Comparison of ENCODE assay signal across 8 cellular contexts in genomic region chr3:49020335-49021212, GRCh38. TPM values are rescaled to one million over a fixed set of nuclear protein-coding genes. Genes with fewer than 3 reads are reported as not detected.
DNase-seq lines count a peak whose midpoint lies in the region; ATAC-seq and TF ChIP-seq lines count a peak whose summit lies in the region.

No MANE protein-coding gene starts in this region.

- H3K27ac Mint-ChIP-seq in progenitor cell of endocrine pancreas, result peak overlapping the region; percentile 99

- peaks cover 11% of the 10 kb centered on the region for H3K36me3 Mint-ChIP-seq in progenitor cell of endocrine pancreas (ENCODE audit: insufficient read depth)

- no peaks in the 10 kb centered on the region for H3K9me3 Mint-ChIP-seq in progenitor cell of endocrine pancreas (ENCODE audit: low read depth)

- ATAC-seq in GM18909 (IDR thresholded peaks at IDR 0.05; ENCODE audit: poor library complexity, unreplicated experiment) (peak; percentile 2), heart left ventricle (peak in 3 of 4 donors; percentile 0 to 21 (median 1))

- peaks cover 0 to 66% (median 39%) of the 10 kb centered on the region in 12 donors for H3K4me1 ChIP-seq in heart left ventricle

- TF ChIP-seq CTCF in heart left ventricle (IDR thresholded peaks at IDR 0.05), result no peak
- TF ChIP-seq CTCF in progenitor cell of endocrine pancreas (IDR thresholded peaks at IDR 0.05; ENCODE audit: unreplicated experiment), result no peak

- intact Hi-C loops in heart left ventricle (cut with DNase I), result loop anchor here in 2 of 10 donors (2.0 to 10.0 kb wide), 2 partner anchors 32 to 74 kb away; partner anchors contain the start of gene QRICH1 (in 1 of the 2)

- peaks cover 25% of the 10 kb centered on the region for H3K4me1 Mint-ChIP-seq in progenitor cell of endocrine pancreas (ENCODE audit: low read depth)

- H3K36me3 ChIP-seq in KOPT-K1 (ENCODE audit: insufficient read depth, low read length) (peaks cover 41% of the 10 kb centered on the region), heart left ventricle (peaks cover 0 to 42% (median 40%) of the 10 kb centered on the region in 9 donors)

- H3K9me3 ChIP-seq in KOPT-K1 (ENCODE audit: insufficient read depth, low read length, poor library complexity, severe bottlenecking), result no peaks in the 10 kb centered on the region
- H3K9me3 ChIP-seq in heart left ventricle, result no peaks in the 10 kb centered on the region

- H3K27ac ChIP-seq in KOPT-K1 (ENCODE audit: low read depth, low read length, poor library complexity, severe bottlenecking), result peak overlapping the region; percentile 98
- H3K27ac ChIP-seq in heart left ventricle, result peak overlapping the region; percentile 99 to 100 (median 100)

- H3K27me3 Mint-ChIP-seq in progenitor cell of endocrine pancreas, result no peaks in the 10 kb centered on the region

- WGBS in heart left ventricle, 4 donors, result 2 to 3% (median 2%) methylated on average over 32 to 51 of the region's 51 CpGs

- peak overlapping the region; percentile 94 for H3K4me3 Mint-ChIP-seq in progenitor cell of endocrine pancreas (ENCODE audit: low read depth)

- TF ChIP-seq POLR2A in heart left ventricle (IDR thresholded peaks at IDR 0.05), result no peak

- DNase-seq in CD1c-positive myeloid dendritic cell (ENCODE audit: extremely low spot score) (peak; percentile 89), heart left ventricle (peak; percentile 63 to 82 (median 66)), progenitor cell of endocrine pancreas (ENCODE audit: low spot score, unreplicated experiment) (no peak), globus pallidus (ENCODE audit: low spot score) (no peak), NCI-H524 treated with DMSO at 0.1 percent for 48 hours (lab: John Stamatoyannopoulos, UW) (no peak)
- peak; percentile 70 for DNase-seq in activated effector memory CD4-positive, alpha-beta T cell treated with anti-CD3 and anti-CD28 coated beads, Interleukin-2, amount 50 U/mL, for 16 hours

- no peaks in the 10 kb centered on the region for H3K27me3 ChIP-seq in heart left ventricle

- H3K4me3 ChIP-seq in heart left ventricle, result peak overlapping the region; percentile 66 to 100 (median 92)

RNA-seq across cellular contexts. Expression of gene NDUFAF3, which starts 1.3 kb away (rescaled TPM):
- total RNA-seq in heart left ventricle (100 to 1,000 TPM; 140 to 308 (median 160) TPM), progenitor cell of endocrine pancreas (46.1 and 49.5 TPM in 2 replicates)
- polyA plus RNA-seq in heart left ventricle, result 100 to 1,000 TPM; 119 to 273 TPM

RNA-seq across cellular contexts. Expression of gene DALRD3, which starts 2.2 kb away (rescaled TPM):
- total RNA-seq in heart left ventricle (10 to 100 TPM in 8 of 9 donors, 1 to 10 TPM in 1; 8.1 to 24.7 (median 14.9) TPM), progenitor cell of endocrine pancreas (44.1 and 45.5 TPM in 2 replicates)
- 10 to 100 TPM in 1 of 2 donors, 1 to 10 TPM in 1; 6.8 to 13.3 TPM for polyA plus RNA-seq in heart left ventricle

RNA-seq across cellular contexts. Expression of gene IMPDH2, which starts 8.6 kb away (rescaled TPM):
- total RNA-seq in heart left ventricle (10 to 100 TPM; 43.9 to 87.8 (median 55.4) TPM), progenitor cell of endocrine pancreas (197 and 206 TPM in 2 replicates)
- polyA plus RNA-seq in heart left ventricle, result 100 to 1,000 TPM in 1 of 2 donors, 10 to 100 TPM in 1; 35.9 to 116 TPM

RNA-seq across cellular contexts. Expression of gene WDR6, which starts 13.4 kb away (rescaled TPM):
- total RNA-seq in heart left ventricle (10 to 100 TPM; 56.2 to 91.2 (median 80.7) TPM), progenitor cell of endocrine pancreas (369 and 414 TPM in 2 replicates)
- 10 to 100 TPM; 68.9 to 73.6 TPM for polyA plus RNA-seq in heart left ventricle

RNA-seq across cellular contexts. Expression of gene P4HTM, which starts 30.5 kb away (rescaled TPM):
- 10 to 100 TPM; 22.1 to 42.7 (median 34.0) TPM for total RNA-seq in heart left ventricle
- polyA plus RNA-seq in heart left ventricle, result 10 to 100 TPM; 19.0 to 27.0 TPM
- total RNA-seq in progenitor cell of endocrine pancreas, result 45.3 and 48.4 TPM in 2 replicates

Comparison
In these comparisons a context has a peak if more than half of its experiments do, and no peak if none do; other contexts are left out.
1. DNase-seq: peak in CD1c-positive myeloid dendritic cell (single experiment), activated effector memory CD4-positive, alpha-beta T cell treated with anti-CD3 and anti-CD28 coated beads, Interleukin-2, amount 50 U/mL, for 16 hours (single experiment) and heart left ventricle (5 of 5); none in progenitor cell of endocrine pancreas (single experiment), globus pallidus (single experiment) and NCI-H524 treated with DMSO at 0.1 percent for 48 hours (single experiment).